Comparison of ENCODE assay signal across 1 cellular context in the genomic region with DNA sequence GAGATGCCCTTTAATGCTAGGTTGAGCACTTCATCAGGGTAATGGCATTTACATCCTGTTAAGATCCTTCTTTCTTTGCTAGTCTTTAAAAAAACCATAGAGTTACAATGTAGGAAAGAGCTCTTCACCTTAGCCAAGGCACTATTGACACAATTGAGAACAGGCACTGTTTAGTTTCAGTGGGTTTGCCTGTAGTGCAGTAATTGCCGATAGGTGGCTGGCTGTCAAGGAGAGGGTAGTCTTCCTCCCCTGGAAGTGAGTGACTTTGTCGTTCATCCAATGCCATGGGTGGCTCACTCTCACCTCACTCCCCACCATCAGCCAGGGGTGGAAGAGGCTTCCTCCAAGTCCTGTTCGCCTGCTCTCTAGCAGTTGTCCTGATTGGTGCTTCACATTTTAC.
TF ChIP-seq lines count a peak whose summit lies in the region.

No MANE protein-coding gene starts in this region.

TF ChIP-seq in GM12878, 131 proteins besides CTCF, POLR2A, EP300 and RAD21:
- TF ChIP-seq WRNIP1 (IDR thresholded peaks at IDR 0.05; ENCODE audit: borderline replicate concordance, low read depth, low read length) (no peak), SMAD1 (IDR thresholded peaks at IDR 0.05; ENCODE audit: low read depth, partially characterized antibody) (no peak), MXI1 (IDR thresholded peaks at IDR 0.05; ENCODE audit: low read depth, low read length) (no peak), RBBP5 (conservative IDR thresholded peaks at IDR 0.05) (no peak), CHD2 (IDR thresholded peaks at IDR 0.05; ENCODE audit: borderline replicate concordance, low read depth, low read length) (no peak), NFXL1 (IDR thresholded peaks at IDR 0.05; ENCODE audit: borderline replicate concordance) (no peak), BMI1 (IDR thresholded peaks at IDR 0.05; ENCODE audit: borderline replicate concordance) (no peak), POU2F2 (IDR thresholded peaks at IDR 0.05; ENCODE audit: borderline replicate concordance, low read depth, low read length) (no peak), KAT2A (conservative IDR thresholded peaks at IDR 0.05; ENCODE audit: control insufficient read depth, low read depth, low read length) (no peak), PML (IDR thresholded peaks at IDR 0.05; ENCODE audit: low read length) (no peak)
- TF ChIP-seq, protein P1, sequence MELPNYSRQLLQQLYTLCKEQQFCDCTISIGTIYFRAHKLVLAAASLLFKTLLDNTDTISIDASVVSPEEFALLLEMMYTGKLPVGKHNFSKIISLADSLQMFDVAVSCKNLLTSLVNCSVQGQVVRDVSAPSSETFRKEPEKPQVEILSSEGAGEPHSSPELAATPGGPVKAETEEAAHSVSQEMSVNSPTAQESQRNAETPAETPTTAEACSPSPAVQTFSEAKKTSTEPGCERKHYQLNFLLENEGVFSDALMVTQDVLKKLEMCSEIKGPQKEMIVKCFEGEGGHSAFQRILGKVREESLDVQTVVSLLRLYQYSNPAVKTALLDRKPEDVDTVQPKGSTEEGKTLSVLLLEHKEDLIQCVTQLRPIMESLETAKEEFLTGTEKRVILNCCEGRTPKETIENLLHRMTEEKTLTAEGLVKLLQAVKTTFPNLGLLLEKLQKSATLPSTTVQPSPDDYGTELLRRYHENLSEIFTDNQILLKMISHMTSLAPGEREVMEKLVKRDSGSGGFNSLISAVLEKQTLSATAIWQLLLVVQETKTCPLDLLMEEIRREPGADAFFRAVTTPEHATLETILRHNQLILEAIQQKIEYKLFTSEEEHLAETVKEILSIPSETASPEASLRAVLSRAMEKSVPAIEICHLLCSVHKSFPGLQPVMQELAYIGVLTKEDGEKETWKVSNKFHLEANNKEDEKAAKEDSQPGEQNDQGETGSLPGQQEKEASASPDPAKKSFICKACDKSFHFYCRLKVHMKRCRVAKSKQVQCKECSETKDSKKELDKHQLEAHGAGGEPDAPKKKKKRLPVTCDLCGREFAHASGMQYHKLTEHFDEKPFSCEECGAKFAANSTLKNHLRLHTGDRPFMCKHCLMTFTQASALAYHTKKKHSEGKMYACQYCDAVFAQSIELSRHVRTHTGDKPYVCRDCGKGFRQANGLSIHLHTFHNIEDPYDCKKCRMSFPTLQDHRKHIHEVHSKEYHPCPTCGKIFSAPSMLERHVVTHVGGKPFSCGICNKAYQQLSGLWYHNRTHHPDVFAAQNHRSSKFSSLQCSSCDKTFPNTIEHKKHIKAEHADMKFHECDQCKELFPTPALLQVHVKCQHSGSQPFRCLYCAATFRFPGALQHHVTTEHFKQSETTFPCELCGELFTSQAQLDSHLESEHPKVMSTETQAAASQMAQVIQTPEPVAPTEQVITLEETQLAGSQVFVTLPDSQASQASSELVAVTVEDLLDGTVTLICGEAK (IDR thresholded peaks at IDR 0.05; ENCODE audit: borderline replicate concordance), result no peak
- TF ChIP-seq, protein P2, sequence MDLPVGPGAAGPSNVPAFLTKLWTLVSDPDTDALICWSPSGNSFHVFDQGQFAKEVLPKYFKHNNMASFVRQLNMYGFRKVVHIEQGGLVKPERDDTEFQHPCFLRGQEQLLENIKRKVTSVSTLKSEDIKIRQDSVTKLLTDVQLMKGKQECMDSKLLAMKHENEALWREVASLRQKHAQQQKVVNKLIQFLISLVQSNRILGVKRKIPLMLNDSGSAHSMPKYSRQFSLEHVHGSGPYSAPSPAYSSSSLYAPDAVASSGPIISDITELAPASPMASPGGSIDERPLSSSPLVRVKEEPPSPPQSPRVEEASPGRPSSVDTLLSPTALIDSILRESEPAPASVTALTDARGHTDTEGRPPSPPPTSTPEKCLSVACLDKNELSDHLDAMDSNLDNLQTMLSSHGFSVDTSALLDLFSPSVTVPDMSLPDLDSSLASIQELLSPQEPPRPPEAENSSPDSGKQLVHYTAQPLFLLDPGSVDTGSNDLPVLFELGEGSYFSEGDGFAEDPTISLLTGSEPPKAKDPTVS (IDR thresholded peaks at IDR 0.05; ENCODE audit: low read depth, low read length), result no peak
- TF ChIP-seq, protein P3, sequence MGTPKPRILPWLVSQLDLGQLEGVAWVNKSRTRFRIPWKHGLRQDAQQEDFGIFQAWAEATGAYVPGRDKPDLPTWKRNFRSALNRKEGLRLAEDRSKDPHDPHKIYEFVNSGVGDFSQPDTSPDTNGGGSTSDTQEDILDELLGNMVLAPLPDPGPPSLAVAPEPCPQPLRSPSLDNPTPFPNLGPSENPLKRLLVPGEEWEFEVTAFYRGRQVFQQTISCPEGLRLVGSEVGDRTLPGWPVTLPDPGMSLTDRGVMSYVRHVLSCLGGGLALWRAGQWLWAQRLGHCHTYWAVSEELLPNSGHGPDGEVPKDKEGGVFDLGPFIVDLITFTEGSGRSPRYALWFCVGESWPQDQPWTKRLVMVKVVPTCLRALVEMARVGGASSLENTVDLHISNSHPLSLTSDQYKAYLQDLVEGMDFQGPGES (IDR thresholded peaks at IDR 0.05), result no peak
